Comparison of ENCODE assay signal across 8 cellular contexts in the genomic region with DNA sequence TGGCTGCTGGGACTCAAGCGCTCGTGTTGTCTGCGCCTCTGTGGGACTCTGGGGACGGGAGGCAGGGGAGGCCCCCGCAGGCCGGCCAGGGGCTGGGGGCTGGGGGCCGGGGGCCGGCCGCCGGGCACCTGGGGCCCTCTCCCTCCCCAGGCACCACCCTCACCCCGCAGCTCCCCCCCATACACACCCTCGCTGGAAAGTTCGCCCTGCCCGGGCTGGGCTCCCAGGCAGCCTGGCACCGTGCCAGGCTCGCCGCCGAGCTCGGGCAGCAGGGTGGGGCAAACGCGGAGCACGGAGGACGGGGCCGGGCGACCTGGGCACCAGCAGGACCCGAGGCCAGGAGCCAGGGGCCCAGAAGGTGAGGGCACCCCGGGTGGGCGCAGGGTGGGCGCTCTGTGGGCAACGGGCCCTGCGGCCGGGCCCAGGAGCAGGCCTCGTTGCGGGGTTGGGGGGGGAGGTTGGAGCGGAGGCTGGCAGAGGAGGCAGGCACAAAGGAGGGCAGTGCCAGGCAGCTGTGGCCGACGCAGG.
A peak's percentile ranks its signal among the peaks of the same experiment; 100 is the strongest.
DNase-seq lines count a peak whose midpoint lies in the region; FAIRE-seq and TF ChIP-seq lines count a peak whose summit lies in the region.

No MANE protein-coding gene starts in this region.

- TF ChIP-seq CTCF in 22Rv1 (IDR thresholded peaks at IDR 0.05) (no peak), ascending aorta (IDR thresholded peaks at IDR 0.05) (no peak), mesothelial cell of epicardium (IDR thresholded peaks at IDR 0.05; ENCODE audit: unreplicated experiment) (no peak), D721Med (IDR thresholded peaks at IDR 0.05; ENCODE audit: insufficient read depth, missing control alignments) (no peak)

- DNase-seq in GM19238 (ENCODE audit: insufficient read length, low spot score) (peak; percentile 66), SW480 (ENCODE audit: low spot score) (peak; percentile 65), ascending aorta (ENCODE audit: low spot score in 2 of 2) (peak; percentile 41 to 89), hepatic stellate cell (ENCODE audit: low spot score) (peak; percentile 80), mesothelial cell of epicardium (ENCODE audit: low spot score in 2 of 2, unreplicated experiment in 2 of 2) (no peak), D721Med (ENCODE audit: insufficient read length, low spot score) (no peak)

- H3K4me3 ChIP-seq in ascending aorta (peak overlapping the region; percentile 73 to 85), skin epidermis (peak overlapping the region; percentile 46 to 92 (median 55))

- H3K27ac ChIP-seq in 22Rv1 (peak overlapping the region; percentile 100), ascending aorta (peak overlapping the region; percentile 97 to 98), skin epidermis (peak overlapping the region; percentile 96 to 100 (median 99))

- H3K27me3 ChIP-seq in ascending aorta, result no peaks in the 10 kb centered on the region

- H3K36me3 Mint-ChIP-seq in mesothelial cell of epicardium, result peaks cover 2% of the 10 kb centered on the region

- H3K27ac Mint-ChIP-seq in mesothelial cell of epicardium, result no peak overlapping the region

- no peak for FAIRE-seq in D721Med (lab: Jason Lieb, UNC)

- no peaks in the 10 kb centered on the region for H3K36me3 ChIP-seq in ascending aorta

- H3K9me3 Mint-ChIP-seq in mesothelial cell of epicardium, result no peaks in the 10 kb centered on the region

- peaks cover 23 to 52% of the 10 kb centered on the region in 2 donors for H3K4me1 ChIP-seq in ascending aorta

- H3K4me1 Mint-ChIP-seq in mesothelial cell of epicardium, result peaks cover 8% of the 10 kb centered on the region

- H3K27me3 Mint-ChIP-seq in mesothelial cell of epicardium (ENCODE audit: low read depth), result no peaks in the 10 kb centered on the region

- no peak overlapping the region for H3K4me3 Mint-ChIP-seq in mesothelial cell of epicardium

- intact Hi-C loops in ascending aorta (cut with DNase I), result loop anchor here (2.0 to 10.0 kb wide), 3 partner anchors 17 to 51 kb away; no protein-coding TSS in a partner anchor

- no peaks in the 10 kb centered on the region for H3K9me3 ChIP-seq in ascending aorta

Comparison
In these comparisons a context has a peak if more than half of its experiments do, and no peak if none do; other contexts are left out.
1. DNase-seq: peak in GM19238 (single experiment), SW480 (single experiment), ascending aorta (2 of 2) and hepatic stellate cell (single experiment); none in mesothelial cell of epicardium (0 of 2) and D721Med (single experiment).
2. Peak in every context shown above with its lines, with median percentiles within 50 percentile points of each other: H3K27ac ChIP-seq.